ENCODE assay signal across 21 cellular contexts in genomic region chr16:68993421-68993820, GRCh38.
DNase-seq lines count a peak whose midpoint lies in the region; ATAC-seq and TF ChIP-seq lines count a peak whose summit lies in the region.
"Had no signal": no experiment of that assay in that cellular context is flagged by ENCODE, and none has a peak within 500 bp of the region (broad histone marks: within the 10 kb centered on the region; RNA-seq: fewer than 3 reads in every experiment).

No MANE protein-coding gene starts in this region.

- H3K4me3 ChIP-seq in GM23248: peak overlapping the region; percentile 41
- H3K4me3 ChIP-seq in hepatocyte: no peak overlapping the region
- no peak overlapping the region for H3K4me3 ChIP-seq in skeletal muscle satellite cell (ENCODE audit: low read length)
- H3K4me3 ChIP-seq: skin epidermis had no signal

- H3K36me3 ChIP-seq in GM23248 (ENCODE audit: low read depth) (no peaks in the 10 kb centered on the region), hepatocyte (replicated peaks; ENCODE audit: insufficient read depth, low read depth) (no peaks in the 10 kb centered on the region), skeletal muscle satellite cell (ENCODE audit: insufficient read depth, low read length) (no peaks in the 10 kb centered on the region)

- H3K9me2 ChIP-seq in GM23248 (ENCODE audit: insufficient read depth): no peaks in the 10 kb centered on the region
- no peaks in the 10 kb centered on the region for H3K9me2 ChIP-seq in hepatocyte (replicated peaks; ENCODE audit: insufficient read depth)

- H3K27ac ChIP-seq in GM23248 (peak overlapping the region; percentile 67), angular gyrus (ENCODE audit: low read depth, low read length) (peak overlapping the region; percentile 23), hepatocyte (peak overlapping the region; percentile 76)

- WGBS in GM23248 (ENCODE audit: low coverage in 1 of 2, low lambda C conversion rate in 2 of 2, missing lambda C conversion rate in 2 of 2), 2 experiments: 95 to 96% methylated on average over 3 of the region's 3 CpGs
- 83% methylated on average over 3 of the region's 3 CpGs for WGBS in hepatocyte (ENCODE audit: low lambda C conversion rate, missing lambda C conversion rate)

- H3K4me2 ChIP-seq in GM23248 (ENCODE audit: unreplicated experiment) (peak overlapping the region; percentile 72), hepatocyte (peak overlapping the region; percentile 44), skeletal muscle satellite cell (ENCODE audit: low read length) (peak overlapping the region; percentile 67)

- H3K4me1 ChIP-seq in GM23248 (ENCODE audit: insufficient read depth): peaks cover 38% of the 10 kb centered on the region
- peaks cover 11% of the 10 kb centered on the region for H3K4me1 ChIP-seq in hepatocyte (ENCODE audit: insufficient read depth)
- H3K4me1 ChIP-seq in skeletal muscle satellite cell (ENCODE audit: control insufficient read depth, insufficient read depth, low read length): peaks cover 36% of the 10 kb centered on the region

- H3K9ac ChIP-seq in GM23248: no peak overlapping the region
- H3K9ac ChIP-seq in skeletal muscle satellite cell (ENCODE audit: low read depth, low read length): peak overlapping the region; percentile 10

- H4K20me1 ChIP-seq in GM23248 (ENCODE audit: insufficient read depth) (no peaks in the 10 kb centered on the region), hepatocyte (ENCODE audit: insufficient read depth, poor library complexity, severe bottlenecking) (no peaks in the 10 kb centered on the region)

- no peak for DNase-seq in GM23248
- DNase-seq in hepatocyte (ENCODE audit: low spot score): no peak
- no peak for DNase-seq in NCI-H226
- no peak for DNase-seq in activated CD4-positive, alpha-beta T cell treated with anti-CD3 and anti-CD28 coated beads for 48 hours
- DNase-seq: activated CD4-positive, alpha-beta memory T cell treated with anti-CD3 and anti-CD28 coated beads for 36 hours; activated naive CD4-positive, alpha-beta T cell; activated T-cell treated with anti-CD3 and anti-CD28 coated beads for 4 hours; CD8-positive, alpha-beta T cell; DMS79; effector memory CD8-positive, alpha-beta T cell; naive thymus-derived CD8-positive, alpha-beta T cell; NCI-H1105 treated with DMSO at 0.1 percent for 48 hours; NCI-H2107; NCI-H524 treated with DMSO at 0.1 percent for 48 hours; Right ventricle myocardium superior; T-helper 17 cell had no signal

- H3K79me2 ChIP-seq in GM23248 (ENCODE audit: insufficient read depth) (no peaks in the 10 kb centered on the region), hepatocyte (no peaks in the 10 kb centered on the region)

- no peaks in the 10 kb centered on the region for H3K27me3 ChIP-seq in GM23248 (replicated peaks; ENCODE audit: insufficient read depth)
- H3K27me3 ChIP-seq in hepatocyte: no peaks in the 10 kb centered on the region
- H3K27me3 ChIP-seq in skeletal muscle satellite cell (ENCODE audit: control insufficient read depth, insufficient read depth, low read length): no peaks in the 10 kb centered on the region

- in situ Hi-C loops in GM23248 (cut with MboI): no loop called here

- H3K9me3 ChIP-seq in GM23248 (ENCODE audit: low read depth) (no peaks in the 10 kb centered on the region), hepatocyte (ENCODE audit: low read depth) (no peaks in the 10 kb centered on the region), skeletal muscle satellite cell (replicated peaks; ENCODE audit: low read length) (no peaks in the 10 kb centered on the region)

- H3F3A ChIP-seq in GM23248 (ENCODE audit: insufficient read depth): peaks cover 28% of the 10 kb centered on the region

- ATAC-seq in GM21619 (IDR thresholded peaks at IDR 0.05; ENCODE audit: unreplicated experiment): no peak
- no peak for ATAC-seq in GM18511 (IDR thresholded peaks at IDR 0.05; ENCODE audit: unreplicated experiment)
- ATAC-seq: CD8-positive, alpha-beta T cell; effector memory CD8-positive, alpha-beta T cell; naive thymus-derived CD8-positive, alpha-beta T cell; T-helper 17 cell had no signal

- no peak overlapping the region for H2AFZ ChIP-seq in GM23248
- no peak overlapping the region for H2AFZ ChIP-seq in hepatocyte

- TF ChIP-seq CTCF in hepatocyte (IDR thresholded peaks at IDR 0.05; ENCODE audit: poor library complexity): no peak

Comparison
In these comparisons a context has a peak if more than half of its experiments do, and no peak if none do; other contexts are left out.
1. H3K27ac ChIP-seq: peak in every context shown above with its lines; median percentile 76 in hepatocyte; 67 in GM23248; 23 in angular gyrus.